In the genomic region with DNA sequence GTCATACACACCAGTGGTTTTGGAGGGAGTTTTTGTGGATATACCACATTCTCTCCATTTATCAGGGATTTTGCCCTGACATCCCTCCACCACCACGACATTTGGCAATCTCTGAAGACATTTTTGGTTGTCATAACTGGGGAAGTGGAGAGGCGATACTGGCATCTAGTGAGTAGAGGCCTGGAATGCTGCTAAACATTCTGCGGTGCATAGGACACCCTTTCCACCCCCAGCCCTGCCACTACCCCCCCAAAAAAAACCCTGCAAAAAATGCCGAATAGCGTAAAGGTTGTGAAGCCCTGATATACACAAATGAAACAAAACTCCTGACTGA, we compare ENCODE assay signal across 3 cellular contexts.
TF ChIP-seq lines count a peak whose summit lies in the region.

No MANE protein-coding gene starts in this region.

TF ChIP-seq in A549, 52 proteins besides CTCF, POLR2A, EP300 and RAD21 (continues in another document):
- TF ChIP-seq BHLHE40 (IDR thresholded peaks at IDR 0.05; ENCODE audit: low read depth, low read length) (no peak), NR3C1 (IDR thresholded peaks at IDR 0.05) (no peak), KDM1A (IDR thresholded peaks at IDR 0.05; ENCODE audit: low read depth) (no peak), MYC (IDR thresholded peaks at IDR 0.05; ENCODE audit: borderline replicate concordance, low read length) (no peak), NFE2L2 (conservative IDR thresholded peaks at IDR 0.05; ENCODE audit: low read length) (no peak), POLR2AphosphoS2 (conservative IDR thresholded peaks at IDR 0.05; ENCODE audit: low read length) (no peak), ZC3H11A (IDR thresholded peaks at IDR 0.05) (no peak), KDM5A (IDR thresholded peaks at IDR 0.05) (no peak), TP53 (CRISPR knock-in tag; IDR thresholded peaks at IDR 0.05) (no peak)
- TF ChIP-seq, protein P1, sequence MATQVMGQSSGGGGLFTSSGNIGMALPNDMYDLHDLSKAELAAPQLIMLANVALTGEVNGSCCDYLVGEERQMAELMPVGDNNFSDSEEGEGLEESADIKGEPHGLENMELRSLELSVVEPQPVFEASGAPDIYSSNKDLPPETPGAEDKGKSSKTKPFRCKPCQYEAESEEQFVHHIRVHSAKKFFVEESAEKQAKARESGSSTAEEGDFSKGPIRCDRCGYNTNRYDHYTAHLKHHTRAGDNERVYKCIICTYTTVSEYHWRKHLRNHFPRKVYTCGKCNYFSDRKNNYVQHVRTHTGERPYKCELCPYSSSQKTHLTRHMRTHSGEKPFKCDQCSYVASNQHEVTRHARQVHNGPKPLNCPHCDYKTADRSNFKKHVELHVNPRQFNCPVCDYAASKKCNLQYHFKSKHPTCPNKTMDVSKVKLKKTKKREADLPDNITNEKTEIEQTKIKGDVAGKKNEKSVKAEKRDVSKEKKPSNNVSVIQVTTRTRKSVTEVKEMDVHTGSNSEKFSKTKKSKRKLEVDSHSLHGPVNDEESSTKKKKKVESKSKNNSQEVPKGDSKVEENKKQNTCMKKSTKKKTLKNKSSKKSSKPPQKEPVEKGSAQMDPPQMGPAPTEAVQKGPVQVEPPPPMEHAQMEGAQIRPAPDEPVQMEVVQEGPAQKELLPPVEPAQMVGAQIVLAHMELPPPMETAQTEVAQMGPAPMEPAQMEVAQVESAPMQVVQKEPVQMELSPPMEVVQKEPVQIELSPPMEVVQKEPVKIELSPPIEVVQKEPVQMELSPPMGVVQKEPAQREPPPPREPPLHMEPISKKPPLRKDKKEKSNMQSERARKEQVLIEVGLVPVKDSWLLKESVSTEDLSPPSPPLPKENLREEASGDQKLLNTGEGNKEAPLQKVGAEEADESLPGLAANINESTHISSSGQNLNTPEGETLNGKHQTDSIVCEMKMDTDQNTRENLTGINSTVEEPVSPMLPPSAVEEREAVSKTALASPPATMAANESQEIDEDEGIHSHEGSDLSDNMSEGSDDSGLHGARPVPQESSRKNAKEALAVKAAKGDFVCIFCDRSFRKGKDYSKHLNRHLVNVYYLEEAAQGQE (IDR thresholded peaks at IDR 0.05) = no peak
- TF ChIP-seq, protein P2, sequence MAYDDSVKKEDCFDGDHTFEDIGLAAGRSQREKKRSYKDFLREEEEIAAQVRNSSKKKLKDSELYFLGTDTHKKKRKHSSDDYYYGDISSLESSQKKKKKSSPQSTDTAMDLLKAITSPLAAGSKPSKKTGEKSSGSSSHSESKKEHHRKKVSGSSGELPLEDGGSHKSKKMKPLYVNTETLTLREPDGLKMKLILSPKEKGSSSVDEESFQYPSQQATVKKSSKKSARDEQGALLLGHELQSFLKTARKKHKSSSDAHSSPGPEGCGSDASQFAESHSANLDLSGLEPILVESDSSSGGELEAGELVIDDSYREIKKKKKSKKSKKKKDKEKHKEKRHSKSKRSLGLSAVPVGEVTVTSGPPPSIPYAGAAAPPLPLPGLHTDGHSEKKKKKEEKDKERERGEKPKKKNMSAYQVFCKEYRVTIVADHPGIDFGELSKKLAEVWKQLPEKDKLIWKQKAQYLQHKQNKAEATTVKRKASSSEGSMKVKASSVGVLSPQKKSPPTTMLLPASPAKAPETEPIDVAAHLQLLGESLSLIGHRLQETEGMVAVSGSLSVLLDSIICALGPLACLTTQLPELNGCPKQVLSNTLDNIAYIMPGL (CRISPR knock-in tag; IDR thresholded peaks at IDR 0.05; ENCODE audit: borderline replicate concordance) = no peak
- TF ChIP-seq, protein P3, sequence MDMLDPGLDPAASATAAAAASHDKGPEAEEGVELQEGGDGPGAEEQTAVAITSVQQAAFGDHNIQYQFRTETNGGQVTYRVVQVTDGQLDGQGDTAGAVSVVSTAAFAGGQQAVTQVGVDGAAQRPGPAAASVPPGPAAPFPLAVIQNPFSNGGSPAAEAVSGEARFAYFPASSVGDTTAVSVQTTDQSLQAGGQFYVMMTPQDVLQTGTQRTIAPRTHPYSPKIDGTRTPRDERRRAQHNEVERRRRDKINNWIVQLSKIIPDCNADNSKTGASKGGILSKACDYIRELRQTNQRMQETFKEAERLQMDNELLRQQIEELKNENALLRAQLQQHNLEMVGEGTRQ (IDR thresholded peaks at IDR 0.05) = no peak
- TF ChIP-seq, protein P4, sequence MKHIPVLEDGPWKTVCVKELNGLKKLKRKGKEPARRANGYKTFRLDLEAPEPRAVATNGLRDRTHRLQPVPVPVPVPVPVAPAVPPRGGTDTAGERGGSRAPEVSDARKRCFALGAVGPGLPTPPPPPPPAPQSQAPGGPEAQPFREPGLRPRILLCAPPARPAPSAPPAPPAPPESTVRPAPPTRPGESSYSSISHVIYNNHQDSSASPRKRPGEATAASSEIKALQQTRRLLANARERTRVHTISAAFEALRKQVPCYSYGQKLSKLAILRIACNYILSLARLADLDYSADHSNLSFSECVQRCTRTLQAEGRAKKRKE (CRISPR knock-in tag; IDR thresholded peaks at IDR 0.05; ENCODE audit: low read depth) = no peak

TF ChIP-seq in IMR-90, 13 proteins besides CTCF, POLR2A, EP300 and RAD21:
- TF ChIP-seq, protein P5, sequence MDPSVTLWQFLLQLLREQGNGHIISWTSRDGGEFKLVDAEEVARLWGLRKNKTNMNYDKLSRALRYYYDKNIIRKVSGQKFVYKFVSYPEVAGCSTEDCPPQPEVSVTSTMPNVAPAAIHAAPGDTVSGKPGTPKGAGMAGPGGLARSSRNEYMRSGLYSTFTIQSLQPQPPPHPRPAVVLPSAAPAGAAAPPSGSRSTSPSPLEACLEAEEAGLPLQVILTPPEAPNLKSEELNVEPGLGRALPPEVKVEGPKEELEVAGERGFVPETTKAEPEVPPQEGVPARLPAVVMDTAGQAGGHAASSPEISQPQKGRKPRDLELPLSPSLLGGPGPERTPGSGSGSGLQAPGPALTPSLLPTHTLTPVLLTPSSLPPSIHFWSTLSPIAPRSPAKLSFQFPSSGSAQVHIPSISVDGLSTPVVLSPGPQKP (IDR thresholded peaks at IDR 0.05; ENCODE audit: borderline replicate concordance, low read depth, low read length) = no peak
- TF ChIP-seq, protein P3 (IDR thresholded peaks at IDR 0.05; ENCODE audit: low read depth, low read length) = no peak
- TF ChIP-seq BHLHE40 (IDR thresholded peaks at IDR 0.05; ENCODE audit: low read depth, low read length) = no peak
- no peak for TF ChIP-seq MXI1 (IDR thresholded peaks at IDR 0.05; ENCODE audit: borderline replicate concordance, low read depth, low read length)
- no peak for TF ChIP-seq RFX5 (IDR thresholded peaks at IDR 0.05; ENCODE audit: low read depth, low read length)
- TF ChIP-seq MAZ (IDR thresholded peaks at IDR 0.05; ENCODE audit: borderline replicate concordance, low read depth, low read length) = no peak
- no peak for TF ChIP-seq CEBPB (IDR thresholded peaks at IDR 0.05; ENCODE audit: low read depth, low read length)
- no peak for TF ChIP-seq SMC3 (IDR thresholded peaks at IDR 0.05; ENCODE audit: low read depth, low read length)
- TF ChIP-seq RCOR1 (IDR thresholded peaks at IDR 0.05; ENCODE audit: insufficient replicate concordance, low read length) = no peak
- TF ChIP-seq MAFK (IDR thresholded peaks at IDR 0.05; ENCODE audit: low read depth, low read length) = no peak
- no peak for TF ChIP-seq FOS (IDR thresholded peaks at IDR 0.05; ENCODE audit: low read depth, low read length)
- TF ChIP-seq NFE2L2 (IDR thresholded peaks at IDR 0.05; ENCODE audit: low read depth, low read length) = no peak
- no peak for TF ChIP-seq CHD1 (IDR thresholded peaks at IDR 0.05; ENCODE audit: low read depth, low read length)
TF ChIP-seq in IMR-90: peak in this region for 0.

TF ChIP-seq in HepG2, 621 proteins besides CTCF, POLR2A, EP300 and RAD21:
- no peak for TF ChIP-seq SCMH1 (CRISPR knock-in tag; IDR thresholded peaks at IDR 0.05; ENCODE audit: borderline replicate concordance)
- TF ChIP-seq ARID2 (CRISPR knock-in tag; IDR thresholded peaks at IDR 0.05; ENCODE audit: borderline replicate concordance) = no peak
- TF ChIP-seq, protein P6, sequence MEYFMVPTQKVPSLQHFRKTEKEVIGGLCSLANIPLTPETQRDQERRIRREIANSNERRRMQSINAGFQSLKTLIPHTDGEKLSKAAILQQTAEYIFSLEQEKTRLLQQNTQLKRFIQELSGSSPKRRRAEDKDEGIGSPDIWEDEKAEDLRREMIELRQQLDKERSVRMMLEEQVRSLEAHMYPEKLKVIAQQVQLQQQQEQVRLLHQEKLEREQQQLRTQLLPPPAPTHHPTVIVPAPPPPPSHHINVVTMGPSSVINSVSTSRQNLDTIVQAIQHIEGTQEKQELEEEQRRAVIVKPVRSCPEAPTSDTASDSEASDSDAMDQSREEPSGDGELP (IDR thresholded peaks at IDR 0.05; ENCODE audit: borderline replicate concordance, low read depth) = 0 out of 2 replicates have a peak, but pooled peaks have one; percentile 2
- TF ChIP-seq, protein P7, sequence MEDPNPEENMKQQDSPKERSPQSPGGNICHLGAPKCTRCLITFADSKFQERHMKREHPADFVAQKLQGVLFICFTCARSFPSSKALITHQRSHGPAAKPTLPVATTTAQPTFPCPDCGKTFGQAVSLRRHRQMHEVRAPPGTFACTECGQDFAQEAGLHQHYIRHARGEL (CRISPR knock-in tag; IDR thresholded peaks at IDR 0.05) = no peak
- TF ChIP-seq, protein P8, sequence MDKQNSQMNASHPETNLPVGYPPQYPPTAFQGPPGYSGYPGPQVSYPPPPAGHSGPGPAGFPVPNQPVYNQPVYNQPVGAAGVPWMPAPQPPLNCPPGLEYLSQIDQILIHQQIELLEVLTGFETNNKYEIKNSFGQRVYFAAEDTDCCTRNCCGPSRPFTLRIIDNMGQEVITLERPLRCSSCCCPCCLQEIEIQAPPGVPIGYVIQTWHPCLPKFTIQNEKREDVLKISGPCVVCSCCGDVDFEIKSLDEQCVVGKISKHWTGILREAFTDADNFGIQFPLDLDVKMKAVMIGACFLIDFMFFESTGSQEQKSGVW (CRISPR knock-in tag; IDR thresholded peaks at IDR 0.05; ENCODE audit: borderline replicate concordance) = no peak
- TF ChIP-seq ZNF761 (CRISPR knock-in tag; conservative IDR thresholded peaks at IDR 0.05) = 0 out of 2 replicates have a peak, but pooled peaks have one; percentile 1
- no peak for TF ChIP-seq ZNF879 (CRISPR knock-in tag; IDR thresholded peaks at IDR 0.05)
- TF ChIP-seq ARNT (IDR thresholded peaks at IDR 0.05) = no peak
- no peak for TF ChIP-seq ZNF451 (CRISPR knock-in tag; IDR thresholded peaks at IDR 0.05)
- TF ChIP-seq ZSCAN22 (CRISPR knock-in tag; IDR thresholded peaks at IDR 0.05) = no peak
- TF ChIP-seq, protein P9, sequence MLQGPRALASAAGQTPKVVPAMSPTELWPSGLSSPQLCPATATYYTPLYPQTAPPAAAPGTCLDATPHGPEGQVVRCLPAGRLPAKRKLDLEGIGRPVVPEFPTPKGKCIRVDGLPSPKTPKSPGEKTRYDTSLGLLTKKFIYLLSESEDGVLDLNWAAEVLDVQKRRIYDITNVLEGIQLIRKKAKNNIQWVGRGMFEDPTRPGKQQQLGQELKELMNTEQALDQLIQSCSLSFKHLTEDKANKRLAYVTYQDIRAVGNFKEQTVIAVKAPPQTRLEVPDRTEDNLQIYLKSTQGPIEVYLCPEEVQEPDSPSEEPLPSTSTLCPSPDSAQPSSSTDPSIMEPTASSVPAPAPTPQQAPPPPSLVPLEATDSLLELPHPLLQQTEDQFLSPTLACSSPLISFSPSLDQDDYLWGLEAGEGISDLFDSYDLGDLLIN (CRISPR knock-in tag; IDR thresholded peaks at IDR 0.05; ENCODE audit: borderline replicate concordance) = no peak
- TF ChIP-seq, protein P10, sequence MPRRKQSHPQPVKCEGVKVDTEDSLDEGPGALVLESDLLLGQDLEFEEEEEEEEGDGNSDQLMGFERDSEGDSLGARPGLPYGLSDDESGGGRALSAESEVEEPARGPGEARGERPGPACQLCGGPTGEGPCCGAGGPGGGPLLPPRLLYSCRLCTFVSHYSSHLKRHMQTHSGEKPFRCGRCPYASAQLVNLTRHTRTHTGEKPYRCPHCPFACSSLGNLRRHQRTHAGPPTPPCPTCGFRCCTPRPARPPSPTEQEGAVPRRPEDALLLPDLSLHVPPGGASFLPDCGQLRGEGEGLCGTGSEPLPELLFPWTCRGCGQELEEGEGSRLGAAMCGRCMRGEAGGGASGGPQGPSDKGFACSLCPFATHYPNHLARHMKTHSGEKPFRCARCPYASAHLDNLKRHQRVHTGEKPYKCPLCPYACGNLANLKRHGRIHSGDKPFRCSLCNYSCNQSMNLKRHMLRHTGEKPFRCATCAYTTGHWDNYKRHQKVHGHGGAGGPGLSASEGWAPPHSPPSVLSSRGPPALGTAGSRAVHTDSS (CRISPR knock-in tag; conservative IDR thresholded peaks at IDR 0.05) = no peak
- 0 out of 2 replicates have a peak, but pooled peaks have one; percentile 12 for TF ChIP-seq ZNF564 (CRISPR knock-in tag; IDR thresholded peaks at IDR 0.05)
- 0 out of 2 replicates have a peak, but pooled peaks have one; percentile 6 for TF ChIP-seq TBX2 (CRISPR knock-in tag; IDR thresholded peaks at IDR 0.05; ENCODE audit: borderline replicate concordance)
- no peak for TF ChIP-seq ATRX (CRISPR knock-in tag; IDR thresholded peaks at IDR 0.05; ENCODE audit: borderline replicate concordance)
- no peak for TF ChIP-seq SMARCC2 (IDR thresholded peaks at IDR 0.05)
- no peak for TF ChIP-seq NRL (CRISPR knock-in tag; IDR thresholded peaks at IDR 0.05; ENCODE audit: borderline replicate concordance)
- TF ChIP-seq ZNF543 (CRISPR knock-in tag; IDR thresholded peaks at IDR 0.05) = no peak
- TF ChIP-seq AKAP8 (CRISPR knock-in tag; IDR thresholded peaks at IDR 0.05) = no peak
